ENCODE assay signal across 35 cellular contexts in the genomic region with DNA sequence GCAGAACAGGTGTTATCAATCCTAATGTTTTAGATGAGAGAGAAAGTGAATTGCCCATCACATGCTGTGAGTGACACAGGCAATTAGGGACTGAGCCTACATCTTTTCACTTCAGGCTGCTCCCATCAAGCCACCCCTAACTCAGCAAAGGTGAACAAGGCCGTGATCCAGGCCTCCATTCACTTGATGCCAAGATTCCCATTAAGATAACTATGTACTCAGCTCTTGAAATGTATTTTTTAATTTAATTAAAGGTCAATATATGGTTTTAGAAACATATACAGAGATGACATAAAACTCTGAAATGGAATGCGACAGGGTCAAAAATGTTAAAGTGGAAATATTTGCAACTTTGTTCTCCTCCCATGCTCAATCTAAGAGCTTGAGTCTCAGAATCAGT.
"Had no signal": no experiment of that assay in that cellular context is flagged by ENCODE, and none has a peak within 500 bp of the region (broad histone marks: within the 10 kb centered on the region; RNA-seq: fewer than 3 reads in every experiment).

No MANE protein-coding gene starts in this region.

- H3K4me1 ChIP-seq: adrenal gland, breast epithelium, colonic mucosa, gastroesophageal sphincter, heart right ventricle had no signal

- H3K27me3 Mint-ChIP-seq: activated naive CD4-positive, alpha-beta T cell treated with anti-CD3 and anti-CD28 coated beads, Interleukin-2, amount 50 U/mL, for 24 hours; activated naive CD8-positive, alpha-beta T cell treated with anti-CD3 and anti-CD28 coated beads, Interleukin-2, amount 50 U/mL, for 24 hours had no signal

- H3K9me3 ChIP-seq: adrenal gland, body of pancreas, breast epithelium, colonic mucosa, esophagus squamous epithelium, gastroesophageal sphincter, heart right ventricle had no signal

- H3K36me3 ChIP-seq: adrenal gland, breast epithelium, cardiac muscle cell, colonic mucosa, esophagus squamous epithelium, gastroesophageal sphincter, heart right ventricle, WERI-Rb-1 had no signal

- ATAC-seq: activated CD4-positive, alpha-beta T cell treated with anti-CD3 and anti-CD28 coated beads for 36 hours; activated CD8-positive, alpha-beta T cell treated with anti-CD3 and anti-CD28 coated beads for 36 hours; activated naive CD8-positive, alpha-beta T cell treated with anti-CD3 and anti-CD28 coated beads, Interleukin-2, amount 50 U/mL, for 24 hours; activated T-cell treated with anti-CD3 and anti-CD28 coated beads, Interleukin-2, amount 50 U/mL, for 4 hours; activated T-helper 17 cell treated with anti-CD3 and anti-CD28 coated beads, Interleukin-2, amount 50 U/mL, for 72 hours; body of pancreas; gastroesophageal sphincter; heart right ventricle had no signal

- H3K27me3 ChIP-seq: adrenal gland, body of pancreas, breast epithelium, cardiac muscle cell, colonic mucosa, esophagus squamous epithelium, gastroesophageal sphincter, heart right ventricle, hepatocyte had no signal

- H3K4me1 Mint-ChIP-seq: activated B cell treated with CpG ODN at 0.5 μM for 24 hours; activated CD4-positive, alpha-beta T cell treated with anti-CD3 and anti-CD28 coated beads for 36 hours; activated CD4-positive, alpha-beta T cell treated with anti-CD3 and anti-CD28 coated beads, Interleukin-2, amount 10 ng/mL, durations not matched to agents 24 days and 14 days; activated naive CD4-positive, alpha-beta T cell treated with anti-CD3 and anti-CD28 coated beads, Interleukin-2, amount 50 U/mL, for 24 hours; activated naive CD8-positive, alpha-beta T cell treated with anti-CD3 and anti-CD28 coated beads for 36 hours; activated naive CD8-positive, alpha-beta T cell treated with anti-CD3 and anti-CD28 coated beads, Interleukin-2, amount 50 U/mL, for 24 hours had no signal

- H3K4me3 Mint-ChIP-seq: activated B cell treated with CpG ODN at 0.5 μM for 24 hours; activated CD4-positive, alpha-beta T cell treated with anti-CD3 and anti-CD28 coated beads for 36 hours; activated CD4-positive, alpha-beta T cell treated with anti-CD3 and anti-CD28 coated beads, Interleukin-2, amount 10 ng/mL, durations not matched to agents 24 days and 14 days; activated CD8-positive, alpha-beta T cell treated with anti-CD3 and anti-CD28 coated beads for 36 hours; activated naive CD4-positive, alpha-beta T cell treated with anti-CD3 and anti-CD28 coated beads for 36 hours; activated naive CD4-positive, alpha-beta T cell treated with anti-CD3 and anti-CD28 coated beads, Interleukin-2, amount 50 U/mL, for 24 hours; activated naive CD8-positive, alpha-beta T cell treated with anti-CD3 and anti-CD28 coated beads for 36 hours; activated naive CD8-positive, alpha-beta T cell treated with anti-CD3 and anti-CD28 coated beads, Interleukin-2, amount 50 U/mL, for 24 hours; activated T-cell treated with anti-CD3 and anti-CD28 coated beads, Interleukin-2, amount 50 U/mL, for 4 hours; activated T-helper 17 cell treated with anti-CD3 and anti-CD28 coated beads, Interleukin-2, amount 50 U/mL, for 72 hours; T-helper 1 cell treated with Interleukin-12 subunit alpha and Interleukin-12 subunit beta and Interleukin-4 antibody, amounts not matched to agents 30 μg/mL and 1 μg/mL, for 36 hours; T-helper 2 cell treated with Interferon-gamma antibody and Interleukin-4, amounts not matched to agents 5 μg/mL and 100 μg/mL, for 36 hours had no signal

- H3K9me3 Mint-ChIP-seq: activated B cell treated with CpG ODN at 0.5 μM for 24 hours; activated CD4-positive, alpha-beta T cell treated with anti-CD3 and anti-CD28 coated beads, Interleukin-2, amount 10 ng/mL, durations not matched to agents 24 days and 14 days; activated CD8-positive, alpha-beta T cell treated with anti-CD3 and anti-CD28 coated beads for 36 hours; activated naive CD4-positive, alpha-beta T cell treated with anti-CD3 and anti-CD28 coated beads for 36 hours; activated naive CD4-positive, alpha-beta T cell treated with anti-CD3 and anti-CD28 coated beads, Interleukin-2, amount 50 U/mL, for 24 hours; activated naive CD8-positive, alpha-beta T cell treated with anti-CD3 and anti-CD28 coated beads for 36 hours; activated naive CD8-positive, alpha-beta T cell treated with anti-CD3 and anti-CD28 coated beads, Interleukin-2, amount 50 U/mL, for 24 hours; activated T-cell treated with anti-CD3 and anti-CD28 coated beads, Interleukin-2, amount 50 U/mL, for 4 hours; activated T-helper 17 cell treated with anti-CD3 and anti-CD28 coated beads, Interleukin-2, amount 50 U/mL, for 72 hours; T-helper 1 cell treated with Interleukin-12 subunit alpha and Interleukin-12 subunit beta and Interleukin-4 antibody, amounts not matched to agents 30 μg/mL and 1 μg/mL, for 36 hours; T-helper 2 cell treated with Interferon-gamma antibody and Interleukin-4, amounts not matched to agents 5 μg/mL and 100 μg/mL, for 36 hours had no signal

- H3K27ac Mint-ChIP-seq: activated B cell treated with CpG ODN at 0.5 μM for 24 hours; activated CD4-positive, alpha-beta T cell treated with anti-CD3 and anti-CD28 coated beads for 36 hours; activated CD4-positive, alpha-beta T cell treated with anti-CD3 and anti-CD28 coated beads, Interleukin-2, amount 10 ng/mL, durations not matched to agents 24 days and 14 days; activated CD8-positive, alpha-beta T cell treated with anti-CD3 and anti-CD28 coated beads for 36 hours; activated naive CD4-positive, alpha-beta T cell treated with anti-CD3 and anti-CD28 coated beads for 36 hours; activated naive CD4-positive, alpha-beta T cell treated with anti-CD3 and anti-CD28 coated beads, Interleukin-2, amount 50 U/mL, for 24 hours; activated naive CD8-positive, alpha-beta T cell treated with anti-CD3 and anti-CD28 coated beads for 36 hours; activated naive CD8-positive, alpha-beta T cell treated with anti-CD3 and anti-CD28 coated beads, Interleukin-2, amount 50 U/mL, for 24 hours; activated T-helper 17 cell treated with anti-CD3 and anti-CD28 coated beads, Interleukin-2, amount 50 U/mL, for 72 hours; T-helper 1 cell treated with Interleukin-12 subunit alpha and Interleukin-12 subunit beta and Interleukin-4 antibody, amounts not matched to agents 30 μg/mL and 1 μg/mL, for 36 hours; T-helper 2 cell treated with Interferon-gamma antibody and Interleukin-4, amounts not matched to agents 5 μg/mL and 100 μg/mL, for 36 hours had no signal

- H3K36me3 Mint-ChIP-seq: activated naive CD4-positive, alpha-beta T cell treated with anti-CD3 and anti-CD28 coated beads, Interleukin-2, amount 50 U/mL, for 24 hours; activated naive CD8-positive, alpha-beta T cell treated with anti-CD3 and anti-CD28 coated beads for 36 hours had no signal

- H3K27ac ChIP-seq: adrenal gland, body of pancreas, breast epithelium, cardiac muscle cell, colonic mucosa, epithelial cell of prostate, esophagus squamous epithelium, gastroesophageal sphincter, heart right ventricle, hepatocyte, WERI-Rb-1 had no signal

- H3K4me3 ChIP-seq: adrenal gland, body of pancreas, breast epithelium, cardiac muscle cell, colonic mucosa, esophagus squamous epithelium, gastroesophageal sphincter, heart right ventricle, hepatocyte had no signal

- DNase-seq: activated B cell treated with CpG ODN at 0.5 μM for 24 hours; activated CD4-positive, alpha-beta T cell treated with anti-CD3 and anti-CD28 coated beads for 36 hours; activated CD4-positive, alpha-beta T cell treated with anti-CD3 and anti-CD28 coated beads, Interleukin-2, amount 10 ng/mL, durations not matched to agents 24 days and 14 days; activated CD4-positive, alpha-beta T cell treated with anti-CD3 and anti-CD28 coated beads, Interleukin-2, amount 50 U/mL, for 4 hours; activated CD4-positive, CD25-positive, alpha-beta regulatory T cell treated with anti-CD3 and anti-CD28 coated beads, Interleukin-2, amount 50 U/mL, for 72 hours; activated CD8-positive, alpha-beta memory T cell treated with anti-CD3 and anti-CD28 coated beads for 24 hours; activated CD8-positive, alpha-beta T cell treated with anti-CD3 and anti-CD28 coated beads for 36 hours; activated effector memory CD4-positive, alpha-beta T cell treated with Interleukin-2 at 50 U/mL for 16 hours; activated gamma-delta T cell treated with Interleukin-2 at 50 U/mL for 16 hours; activated naive CD4-positive, alpha-beta T cell treated with anti-CD3 and anti-CD28 coated beads for 36 hours; activated naive CD8-positive, alpha-beta T cell treated with anti-CD3 and anti-CD28 coated beads for 36 hours; activated naive CD8-positive, alpha-beta T cell treated with anti-CD3 and anti-CD28 coated beads, Interleukin-2, amount 50 U/mL, for 24 hours; activated T-cell treated with anti-CD3 and anti-CD28 coated beads, Interleukin-2, amount 50 U/mL, for 4 hours; adrenal gland; amygdala; aorta; body of pancreas; central memory CD4-positive, alpha-beta T cell; cerebellar nuclear complex; colonic mucosa; effector CD8-positive, alpha-beta T cell; esophagus squamous epithelium; foreskin melanocyte; heart right ventricle; T1000; WERI-Rb-1 had no signal
